In genomic region chr11:9613118-9613829, GRCh38 we compare ENCODE assay signal across 1 cellular context.
TF ChIP-seq lines count a peak whose summit lies in the region.

No MANE protein-coding gene starts in this region.

TF ChIP-seq in K562, 482 proteins besides CTCF, POLR2A, EP300 and RAD21 (continued from another document and continues in another):
- peak; percentile 82; the same call in 1 of the 2 replicates for TF ChIP-seq HMBOX1 (IDR thresholded peaks at IDR 0.05)
- no peak for TF ChIP-seq ZFP36 (IDR thresholded peaks at IDR 0.05; ENCODE audit: low read depth, low read length, partially characterized antibody)
- peak in 1 of 2 experiments; percentile 41; a peak in 1 of 4 replicates for TF ChIP-seq SIN3A (IDR thresholded peaks at IDR 0.05; ENCODE audit: borderline replicate concordance in 2 of 2, control insufficient read depth in 1 of 2, low read depth in 2 of 2, low read length in 2 of 2)
- no peak for TF ChIP-seq ZNF586 (CRISPR knock-in tag; conservative IDR thresholded peaks at IDR 0.05)
- TF ChIP-seq ZBTB1 (CRISPR knock-in tag; IDR thresholded peaks at IDR 0.05; ENCODE audit: borderline replicate concordance, low read depth), result no peak
- no peak for TF ChIP-seq NR2C1 (IDR thresholded peaks at IDR 0.05)
- no peak for TF ChIP-seq NR2C1 (tag; IDR thresholded peaks at IDR 0.05)
- no peak for TF ChIP-seq C11orf30 (IDR thresholded peaks at IDR 0.05; ENCODE audit: low read depth)
- TF ChIP-seq ZBED1 (IDR thresholded peaks at IDR 0.05), result no peak
- no peak for TF ChIP-seq CBFA2T2 (conservative IDR thresholded peaks at IDR 0.05)
- no peak for TF ChIP-seq HNRNPLL (IDR thresholded peaks at IDR 0.05; ENCODE audit: low read depth, low read length, poor library complexity, severe bottlenecking)
- no peak for TF ChIP-seq SRSF1 (IDR thresholded peaks at IDR 0.05; ENCODE audit: low read depth, low read length)
- TF ChIP-seq SAFB2 (IDR thresholded peaks at IDR 0.05; ENCODE audit: borderline replicate concordance, low read depth, low read length, severe bottlenecking), result no peak
- TF ChIP-seq ZNF668 (CRISPR knock-in tag; IDR thresholded peaks at IDR 0.05), result no peak
- TF ChIP-seq NFIX (CRISPR knock-in tag; IDR thresholded peaks at IDR 0.05; ENCODE audit: low read depth), result no peak
- TF ChIP-seq HMG20B (CRISPR knock-in tag; IDR thresholded peaks at IDR 0.05), result no peak
- peak; percentile 68 for TF ChIP-seq FOXA1 (IDR thresholded peaks at IDR 0.05; ENCODE audit: borderline replicate concordance)
- TF ChIP-seq ZNF274 (IDR thresholded peaks at IDR 0.05; ENCODE audit: borderline replicate concordance, low read depth, low read length), result no peak
- TF ChIP-seq HIVEP1 (CRISPR knock-in tag; IDR thresholded peaks at IDR 0.05), result no peak
- TF ChIP-seq ELF4 (CRISPR knock-in tag; IDR thresholded peaks at IDR 0.05), result no peak
- peak; percentile 46; the same call in 1 of the 2 replicates for TF ChIP-seq KAT7 (CRISPR knock-in tag; IDR thresholded peaks at IDR 0.05; ENCODE audit: borderline replicate concordance)
- TF ChIP-seq DPF2 (IDR thresholded peaks at IDR 0.05), result peak; percentile 79
- no peak for TF ChIP-seq SMARCB1 (IDR thresholded peaks at IDR 0.05; ENCODE audit: insufficient read length, low read depth)
- peak; percentile 71; the same call in 1 of the 2 replicates for TF ChIP-seq GATAD2B (IDR thresholded peaks at IDR 0.05; ENCODE audit: borderline replicate concordance)
- no peak for TF ChIP-seq SIRT6 (IDR thresholded peaks at IDR 0.05; ENCODE audit: low read depth, low read length)
- no peak; the same call in 1 of the 2 replicates for TF ChIP-seq GTF2E2 (tag; IDR thresholded peaks at IDR 0.05)
- TF ChIP-seq ZNF384 (IDR thresholded peaks at IDR 0.05; ENCODE audit: low read depth, low read length), result peak; percentile 58
- no peak for TF ChIP-seq FIP1L1 (IDR thresholded peaks at IDR 0.05; ENCODE audit: low read depth, low read length, poor library complexity, severe bottlenecking)
- no peak for TF ChIP-seq RBM25 (IDR thresholded peaks at IDR 0.05; ENCODE audit: low read depth, low read length, severe bottlenecking)
- no peak for TF ChIP-seq CLOCK (CRISPR knock-in tag; IDR thresholded peaks at IDR 0.05; ENCODE audit: borderline replicate concordance)
- TF ChIP-seq SMAD1 (IDR thresholded peaks at IDR 0.05; ENCODE audit: low read depth, low read length, partially characterized antibody), result no peak
- TF ChIP-seq ZNF77 (CRISPR knock-in tag; IDR thresholded peaks at IDR 0.05), result no peak
- no peak for TF ChIP-seq KLF13 (tag; IDR thresholded peaks at IDR 0.05; ENCODE audit: borderline replicate concordance, low read depth)
- TF ChIP-seq MTA2 (IDR thresholded peaks at IDR 0.05; ENCODE audit: low read depth), result no peak
- TF ChIP-seq HDAC1 (IDR thresholded peaks at IDR 0.05), result no peak
- 0 out of 2 replicates have a peak, but pooled peaks have one; percentile 21 for TF ChIP-seq CBFA2T3 (IDR thresholded peaks at IDR 0.05)
- peak; percentile 79; the same call in 1 of the 2 replicates for TF ChIP-seq RB1 (IDR thresholded peaks at IDR 0.05; ENCODE audit: low read depth)
- no peak for TF ChIP-seq RNF219 (CRISPR knock-in tag; IDR thresholded peaks at IDR 0.05)
- TF ChIP-seq SOX6 (IDR thresholded peaks at IDR 0.05), result peak; percentile 55
- TF ChIP-seq ZNF740 (CRISPR knock-in tag; IDR thresholded peaks at IDR 0.05), result no peak
- no peak for TF ChIP-seq ZNF740 (tag; IDR thresholded peaks at IDR 0.05)
- TF ChIP-seq PHF21A (IDR thresholded peaks at IDR 0.05; ENCODE audit: borderline replicate concordance, low read depth), result no peak
- no peak; the same call in 1 of the 2 replicates for TF ChIP-seq THRAP3 (IDR thresholded peaks at IDR 0.05; ENCODE audit: borderline replicate concordance)
- TF ChIP-seq ATF3 (IDR thresholded peaks at IDR 0.05), result peak; percentile 98
- peak; percentile 98 for TF ChIP-seq ATF3 (CRISPR knock-in tag; conservative IDR thresholded peaks at IDR 0.05)
- TF ChIP-seq NEUROD1 (IDR thresholded peaks at IDR 0.05; ENCODE audit: borderline replicate concordance, low read depth, low read length, partially characterized antibody), result no peak
- no peak for TF ChIP-seq ASH1L (IDR thresholded peaks at IDR 0.05; ENCODE audit: borderline replicate concordance, low read depth, partially characterized antibody)
- peak in 2 of 3 experiments; percentile 49 to 58 for TF ChIP-seq YY1 (IDR thresholded peaks at IDR 0.05; ENCODE audit: borderline replicate concordance in 1 of 3, control insufficient read depth in 1 of 3, extremely low read depth in 1 of 3, insufficient read depth in 3 of 3, insufficient read length in 1 of 3, insufficient replicate concordance in 2 of 3, low read depth in 1 of 3, low read length in 2 of 3)
- TF ChIP-seq ZNF707 (CRISPR knock-in tag; conservative IDR thresholded peaks at IDR 0.05), result no peak
- no peak for TF ChIP-seq KAT8 (IDR thresholded peaks at IDR 0.05; ENCODE audit: low read depth)
- TF ChIP-seq THRB (CRISPR knock-in tag; conservative IDR thresholded peaks at IDR 0.05), result no peak
- no peak for TF ChIP-seq ZNF518B (CRISPR knock-in tag; IDR thresholded peaks at IDR 0.05)
- TF ChIP-seq ATF1 (CRISPR knock-in tag; IDR thresholded peaks at IDR 0.05), result no peak
- TF ChIP-seq ATF1 (tag; IDR thresholded peaks at IDR 0.05), result no peak
- TF ChIP-seq ZNF354B (CRISPR knock-in tag; IDR thresholded peaks at IDR 0.05), result no peak
